10 cellular contexts compared by ENCODE assay signal in the genomic region with DNA sequence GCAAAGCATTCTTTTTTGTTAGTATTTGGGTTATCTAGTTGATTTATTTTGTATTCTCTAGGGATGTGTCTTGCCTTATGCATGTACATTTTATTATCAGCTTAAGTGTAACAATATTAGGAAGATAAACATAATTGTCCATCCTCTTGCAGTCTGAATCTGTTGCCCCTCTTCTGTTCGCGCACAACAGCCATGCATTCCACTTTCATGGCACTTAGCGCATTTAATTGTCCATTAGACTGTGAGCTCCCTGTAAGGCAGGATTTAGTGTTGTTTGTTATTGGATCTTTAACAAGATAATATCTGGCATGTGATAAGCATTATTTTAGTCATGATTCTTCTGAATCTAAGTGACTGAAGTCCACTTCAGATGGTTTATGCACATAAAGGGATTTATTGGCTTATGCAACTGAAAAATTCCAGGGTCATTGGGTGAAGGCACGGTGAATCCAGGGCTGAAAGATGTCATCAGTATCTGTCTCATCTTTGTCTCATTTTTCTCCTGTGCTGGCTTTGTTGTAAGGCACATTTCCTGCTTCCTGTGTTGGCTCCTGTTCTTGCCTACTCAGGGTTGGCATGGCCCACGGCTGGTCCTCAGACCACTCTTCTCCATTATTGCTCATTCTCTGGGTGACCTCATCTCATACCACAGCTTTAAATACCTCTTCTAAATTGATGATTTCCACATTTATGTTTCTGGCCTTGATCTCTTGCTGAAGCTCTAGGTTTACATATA. TPM values are rescaled to one million over a fixed set of nuclear protein-coding genes. Genes with fewer than 3 reads are reported as not detected.
DNase-seq lines count a peak whose midpoint lies in the region; ATAC-seq and TF ChIP-seq lines count a peak whose summit lies in the region.
"Had no signal": no experiment of that assay in that cellular context is flagged by ENCODE, and none has a peak within 500 bp of the region (broad histone marks: within the 10 kb centered on the region; RNA-seq: fewer than 3 reads in every experiment).

No MANE protein-coding gene starts in this region.

- no peaks in the 10 kb centered on the region for H3K27me3 ChIP-seq in Loucy (ENCODE audit: insufficient read depth, low read length, poor library complexity, severe bottlenecking)
- H3K27me3 ChIP-seq: SJCRH30 had no signal

- H3K4me3 ChIP-seq in Loucy (ENCODE audit: low read length, poor library complexity, severe bottlenecking), result no peak overlapping the region
- H3K4me3 ChIP-seq: SJCRH30 had no signal

- no peak overlapping the region for H3K4me3 Mint-ChIP-seq in activated T-helper 1 cell treated with anti-CD3 and anti-CD28 coated beads, Interleukin-12 subunit alpha, Interleukin-12 subunit beta, Interleukin-2, Interleukin-4 antibody, amounts not matched to agents 30 ng/mL and 10 ng/mL and 1 ng/mL, durations not matched to agents 14 hours and 24 hours and 36 hours
- H3K4me3 Mint-ChIP-seq in effector memory CD8-positive, alpha-beta T cell, result no peak overlapping the region

- H3K36me3 Mint-ChIP-seq in activated T-helper 1 cell treated with anti-CD3 and anti-CD28 coated beads, Interleukin-12 subunit alpha, Interleukin-12 subunit beta, Interleukin-2, Interleukin-4 antibody, amounts not matched to agents 30 ng/mL and 10 ng/mL and 1 ng/mL, durations not matched to agents 14 hours and 24 hours and 36 hours (ENCODE audit: low read depth), result peaks cover 43% of the 10 kb centered on the region
- H3K36me3 Mint-ChIP-seq in effector memory CD8-positive, alpha-beta T cell (ENCODE audit: insufficient read depth), result peaks cover 32% of the 10 kb centered on the region

- peaks cover 85% of the 10 kb centered on the region; the same call in 1 of the 2 replicates for H3K36me3 ChIP-seq in Loucy (ENCODE audit: insufficient read depth, low read length)

- peaks cover 29% of the 10 kb centered on the region for H3K4me1 Mint-ChIP-seq in activated T-helper 1 cell treated with anti-CD3 and anti-CD28 coated beads, Interleukin-12 subunit alpha, Interleukin-12 subunit beta, Interleukin-2, Interleukin-4 antibody, amounts not matched to agents 30 ng/mL and 10 ng/mL and 1 ng/mL, durations not matched to agents 14 hours and 24 hours and 36 hours (ENCODE audit: low read depth)
- H3K4me1 Mint-ChIP-seq in effector memory CD8-positive, alpha-beta T cell (ENCODE audit: low read depth in 2 of 2), result peaks cover 11 to 21% of the 10 kb centered on the region in 2 donors

- no peak overlapping the region for H3K9ac ChIP-seq in Loucy (ENCODE audit: low read depth, low read length, poor library complexity, severe bottlenecking)

- TF ChIP-seq CTCF in Loucy (conservative IDR thresholded peaks at IDR 0.05; ENCODE audit: low read length) (no peak), GM20000 (IDR thresholded peaks at IDR 0.05; ENCODE audit: extremely low read depth, missing control alignments) (no peak)

- peaks cover 54% of the 10 kb centered on the region for H3K79me2 ChIP-seq in Loucy (ENCODE audit: insufficient read depth, low read length)

- no peak overlapping the region for H2AFZ ChIP-seq in Loucy (ENCODE audit: low read length)

- no peak for ATAC-seq in effector memory CD8-positive, alpha-beta T cell (replicated peaks)
- ATAC-seq in HG03159 (IDR thresholded peaks at IDR 0.05; ENCODE audit: unreplicated experiment) (no peak), GM21528 (IDR thresholded peaks at IDR 0.05; ENCODE audit: low FRiP score, unreplicated experiment) (no peak)

- intact Hi-C loops in activated T-helper 1 cell treated with anti-CD3 and anti-CD28 coated beads, Interleukin-12 subunit alpha, Interleukin-12 subunit beta, Interleukin-2, Interleukin-4 antibody, amounts not matched to agents 30 ng/mL and 10 ng/mL and 1 ng/mL, durations not matched to agents 14 hours and 24 hours and 36 hours (cut with micrococcal nuclease), result no loop called here

- no peaks in the 10 kb centered on the region for H3K27me3 Mint-ChIP-seq in activated T-helper 1 cell treated with anti-CD3 and anti-CD28 coated beads, Interleukin-12 subunit alpha, Interleukin-12 subunit beta, Interleukin-2, Interleukin-4 antibody, amounts not matched to agents 30 ng/mL and 10 ng/mL and 1 ng/mL, durations not matched to agents 14 hours and 24 hours and 36 hours (ENCODE audit: insufficient read depth)
- H3K27me3 Mint-ChIP-seq in effector memory CD8-positive, alpha-beta T cell, result no peaks in the 10 kb centered on the region

- H3K9me2 ChIP-seq in Loucy (replicated peaks; ENCODE audit: low read depth, low read length), result no peaks in the 10 kb centered on the region

- no peaks in the 10 kb centered on the region for H3K9me3 ChIP-seq in Loucy (ENCODE audit: insufficient read depth, low read depth, low read length)
- H3K9me3 ChIP-seq: SJCRH30 had no signal

- H4K20me1 ChIP-seq in Loucy (ENCODE audit: insufficient read depth, low read length, poor library complexity, severe bottlenecking), result peaks cover 29% of the 10 kb centered on the region

- H3K9me3 Mint-ChIP-seq in activated T-helper 1 cell treated with anti-CD3 and anti-CD28 coated beads, Interleukin-12 subunit alpha, Interleukin-12 subunit beta, Interleukin-2, Interleukin-4 antibody, amounts not matched to agents 30 ng/mL and 10 ng/mL and 1 ng/mL, durations not matched to agents 14 hours and 24 hours and 36 hours, result no peaks in the 10 kb centered on the region
- H3K9me3 Mint-ChIP-seq in effector memory CD8-positive, alpha-beta T cell, result no peaks in the 10 kb centered on the region

- no peaks in the 10 kb centered on the region for H3F3A ChIP-seq in Loucy (ENCODE audit: low read depth)

- H3K27ac Mint-ChIP-seq in activated T-helper 1 cell treated with anti-CD3 and anti-CD28 coated beads, Interleukin-12 subunit alpha, Interleukin-12 subunit beta, Interleukin-2, Interleukin-4 antibody, amounts not matched to agents 30 ng/mL and 10 ng/mL and 1 ng/mL, durations not matched to agents 14 hours and 24 hours and 36 hours, result peak overlapping the region; percentile 42
- H3K27ac Mint-ChIP-seq in effector memory CD8-positive, alpha-beta T cell, result peak overlapping the region in 1 of 2 donors; percentile 25

- H3K4me1 ChIP-seq in Loucy (ENCODE audit: insufficient read depth, low read length, poor library complexity, severe bottlenecking), result peaks cover 12% of the 10 kb centered on the region

- DNase-seq in AG20443 (ENCODE audit: low spot score) (peak; percentile 70), kidney tubule cell (ENCODE audit: low spot score) (peak; percentile 94), GM20000 (ENCODE audit: low spot score) (no peak)
- no peak for DNase-seq in activated T-helper 1 cell treated with anti-CD3 and anti-CD28 coated beads, Interleukin-12 subunit alpha, Interleukin-12 subunit beta, Interleukin-2, Interleukin-4 antibody, amounts not matched to agents 30 ng/mL and 10 ng/mL and 1 ng/mL, durations not matched to agents 14 hours and 24 hours and 36 hours (ENCODE audit: low spot score)
- no peak for DNase-seq in effector memory CD8-positive, alpha-beta T cell
- DNase-seq: GF-D8, SJCRH30 had no signal

- peak overlapping the region; percentile 26 for H3K4me2 ChIP-seq in Loucy (ENCODE audit: low read depth, low read length, poor library complexity, severe bottlenecking)

RNA-seq across cellular contexts. Expression of a gene that starts 37.5 kb away (rescaled TPM):
- 110 and 119 TPM in 2 replicates for total RNA-seq in activated T-helper 1 cell treated with anti-CD3 and anti-CD28 coated beads, Interleukin-12 subunit alpha, Interleukin-12 subunit beta, Interleukin-2, Interleukin-4 antibody, amounts not matched to agents 30 ng/mL and 10 ng/mL and 1 ng/mL, durations not matched to agents 14 hours and 24 hours and 36 hours

Comparison
In these comparisons a context has a peak if more than half of its experiments do, and no peak if none do; other contexts are left out.
1. DNase-seq: peak in AG20443 (single experiment) and kidney tubule cell (single experiment); none in activated T-helper 1 cell treated with anti-CD3 and anti-CD28 coated beads, Interleukin-12 subunit alpha, Interleukin-12 subunit beta, Interleukin-2, Interleukin-4 antibody, amounts not matched to agents 30 ng/mL and 10 ng/mL and 1 ng/mL, durations not matched to agents 14 hours and 24 hours and 36 hours (single experiment), effector memory CD8-positive, alpha-beta T cell (0 of 3) and GM20000 (single experiment).